7 cellular contexts compared by ENCODE assay signal in the genomic region with DNA sequence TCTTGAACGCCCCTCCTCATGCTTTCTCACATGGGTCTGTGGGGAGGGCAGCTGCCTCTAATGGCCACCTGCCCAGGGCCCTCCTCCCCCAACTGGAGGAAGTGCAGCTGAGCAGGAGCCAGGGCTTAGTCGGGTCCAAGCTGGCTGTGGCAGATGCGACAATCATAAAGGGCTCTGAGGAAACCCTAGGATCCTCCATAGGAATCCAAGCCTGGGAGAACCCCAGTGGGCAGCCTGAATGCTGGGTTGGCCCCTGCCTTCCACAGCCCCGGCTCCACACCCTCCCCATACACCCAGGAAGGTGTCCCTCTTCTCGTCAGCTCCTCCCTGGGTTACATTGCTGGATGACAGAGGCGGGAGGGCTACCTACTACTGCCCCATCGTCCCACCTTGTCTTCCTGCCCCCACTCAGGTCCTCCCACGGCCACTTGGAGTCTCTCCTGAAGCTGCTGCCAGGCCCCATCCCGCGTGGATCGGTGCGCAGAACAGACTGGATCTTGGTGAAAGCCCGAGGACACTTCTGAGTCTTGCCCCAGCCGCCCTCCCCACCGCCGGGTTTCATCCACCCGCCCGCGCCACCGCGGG. TPM values are rescaled to one million over a fixed set of nuclear protein-coding genes. Genes with fewer than 3 reads are reported as not detected.
DNase-seq lines count a peak whose midpoint lies in the region; ATAC-seq and TF ChIP-seq lines count a peak whose summit lies in the region.

No MANE protein-coding gene starts in this region.

- peaks cover 3% of the 10 kb centered on the region for H3K4me1 Mint-ChIP-seq in glutamatergic neuron (ENCODE audit: low read depth, unreplicated experiment)

- no peaks in the 10 kb centered on the region for H3K36me3 ChIP-seq in GM23248 (ENCODE audit: low read depth)
- no peaks in the 10 kb centered on the region for H3K36me3 ChIP-seq in RWPE2 (ENCODE audit: low read depth)
- no peaks in the 10 kb centered on the region for H3K36me3 ChIP-seq in sigmoid colon

- H3K9me3 ChIP-seq in GM23248 (ENCODE audit: low read depth) (no peaks in the 10 kb centered on the region), RWPE2 (ENCODE audit: severe bottlenecking) (no peaks in the 10 kb centered on the region), sigmoid colon (no peaks in the 10 kb centered on the region)

- H4K20me1 ChIP-seq in GM23248 (ENCODE audit: insufficient read depth): no peaks in the 10 kb centered on the region

- 9 to 11% methylated on average over 21 of the region's 21 CpGs for WGBS in GM23248 (ENCODE audit: low coverage in 1 of 2, low lambda C conversion rate in 2 of 2, missing lambda C conversion rate in 2 of 2), 2 experiments
- WGBS in sigmoid colon, 2 donors: 7 to 11% methylated on average over 21 of the region's 21 CpGs

- peak overlapping the region; percentile 86 for H2AFZ ChIP-seq in GM23248

- no peak for ATAC-seq in RWPE2 (ENCODE audit: low read depth)
- no peak for ATAC-seq in GM19467 (IDR thresholded peaks at IDR 0.05; ENCODE audit: unreplicated experiment)

- peaks cover 2% of the 10 kb centered on the region for H3K9me3 Mint-ChIP-seq in glutamatergic neuron (ENCODE audit: unreplicated experiment)

- H3K9ac ChIP-seq in GM23248: peak overlapping the region; percentile 65

- TF ChIP-seq CTCF in RWPE2 (IDR thresholded peaks at IDR 0.05; ENCODE audit: poor library complexity, severe bottlenecking) (no peak), glutamatergic neuron (IDR thresholded peaks at IDR 0.05; ENCODE audit: partially characterized antibody, unreplicated experiment) (no peak), sigmoid colon (IDR thresholded peaks at IDR 0.05) (no peak)

- H3K4me1 ChIP-seq in GM23248 (ENCODE audit: insufficient read depth) (no peaks in the 10 kb centered on the region), RWPE2 (ENCODE audit: insufficient read depth, poor library complexity, severe bottlenecking) (no peaks in the 10 kb centered on the region), sigmoid colon (peaks cover 0 to 16% (median 14%) of the 10 kb centered on the region in 4 donors)

- no peak for TF ChIP-seq EP300 in sigmoid colon (IDR thresholded peaks at IDR 0.05)

- H3K79me2 ChIP-seq in GM23248 (ENCODE audit: insufficient read depth): no peaks in the 10 kb centered on the region

- intact Hi-C loops in sigmoid colon (cut with DNase I): no loop called here

- DNase-seq in GM23248: no peak
- DNase-seq in RWPE2 (ENCODE audit: low spot score): no peak
- peak; percentile 52 for DNase-seq in glutamatergic neuron
- no peak for DNase-seq in sigmoid colon
- DNase-seq in NCI-H128 (lab: John Stamatoyannopoulos, UW; ENCODE audit: unreplicated experiment): no peak
- DNase-seq in DMS114 treated with DMSO at 0.1 percent for 48 hours (lab: John Stamatoyannopoulos, UW; ENCODE audit: unreplicated experiment): no peak

- in situ Hi-C loops in GM23248 (cut with MboI): no loop called here

- no peaks in the 10 kb centered on the region for H3K27me3 ChIP-seq in GM23248 (replicated peaks; ENCODE audit: insufficient read depth)
- H3K27me3 ChIP-seq in RWPE2 (ENCODE audit: insufficient read depth, poor library complexity, severe bottlenecking): no peaks in the 10 kb centered on the region
- peaks cover 0 to 14% (median 0%) of the 10 kb centered on the region in 3 donors for H3K27me3 ChIP-seq in sigmoid colon

- no peak overlapping the region for H3K27ac ChIP-seq in GM23248
- no peak overlapping the region for H3K27ac ChIP-seq in RWPE2 (ENCODE audit: poor library complexity, severe bottlenecking)
- peak overlapping the region; percentile 30 to 56 (median 41) for H3K27ac ChIP-seq in sigmoid colon

- H3F3A ChIP-seq in GM23248 (ENCODE audit: insufficient read depth): peaks cover 8% of the 10 kb centered on the region; the same call in 1 of the 2 replicates

- TF ChIP-seq POLR2A in sigmoid colon (IDR thresholded peaks at IDR 0.05): no peak

- no peaks in the 10 kb centered on the region for H3K36me3 Mint-ChIP-seq in glutamatergic neuron (ENCODE audit: unreplicated experiment)

- H3K4me3 ChIP-seq in GM23248 (peak overlapping the region; percentile 70), RWPE2 (ENCODE audit: severe bottlenecking) (peak overlapping the region; percentile 34), sigmoid colon (peak overlapping the region; percentile 24 to 59 (median 52))

- peak overlapping the region; percentile 55 for H3K4me3 Mint-ChIP-seq in glutamatergic neuron (ENCODE audit: unreplicated experiment)

- H3K27me3 Mint-ChIP-seq in glutamatergic neuron (ENCODE audit: unreplicated experiment): peaks cover 22% of the 10 kb centered on the region

- no peaks in the 10 kb centered on the region for H3K9me2 ChIP-seq in GM23248 (ENCODE audit: insufficient read depth)

- no peak overlapping the region for H3K27ac Mint-ChIP-seq in glutamatergic neuron (ENCODE audit: unreplicated experiment)

- H3K4me2 ChIP-seq in GM23248 (ENCODE audit: unreplicated experiment): peak overlapping the region; percentile 83

RNA-seq across cellular contexts. Expression of a gene that starts 15.6 kb away (rescaled TPM):
- total RNA-seq in GM23248 (2014; rRNA removed; shearing (Covaris generic)): 53.3 and 63.2 TPM in 2 replicates
- 52.3 and 56.1 TPM in 2 replicates for polyA plus RNA-seq in GM23248 (2016; fragmentation: Nextera tagmentation; extraction: Ambion mirVana)
- 168 TPM for total RNA-seq in glutamatergic neuron (ENCODE audit: unreplicated experiment)
- 10 to 100 TPM; 21.3 to 28.0 (median 24.8) TPM for total RNA-seq in sigmoid colon
- polyA plus RNA-seq in sigmoid colon: 10 to 100 TPM in 1 of 3 donors, 1 to 10 TPM in 2; 9.6 to 19.3 (median 9.7) TPM

RNA-seq across cellular contexts. Expression of a gene that starts 24.9 kb away (rescaled TPM):
- total RNA-seq in GM23248 (2014; rRNA removed; shearing (Covaris generic)): 4.6 and 5.0 TPM in 2 replicates
- polyA plus RNA-seq in GM23248 (2016; fragmentation: Nextera tagmentation; extraction: Ambion mirVana) (2.6 and 4.5 TPM in 2 replicates), sigmoid colon (1 to 10 TPM; 2.3 to 7.3 (median 3.0) TPM)
- total RNA-seq in glutamatergic neuron (ENCODE audit: unreplicated experiment) (3.6 TPM), sigmoid colon (1 to 10 TPM; 3.6 to 7.5 (median 4.1) TPM)

RNA-seq across cellular contexts. Expression of a gene that starts 52.3 kb away (rescaled TPM):
- not detected in 2 replicates for total RNA-seq in GM23248 (2014; rRNA removed; shearing (Covaris generic))
- not detected in 2 replicates for polyA plus RNA-seq in GM23248 (2016; fragmentation: Nextera tagmentation; extraction: Ambion mirVana)
- 4.1 TPM for total RNA-seq in glutamatergic neuron (ENCODE audit: unreplicated experiment)
- 1 to 10 TPM in 1 of 4 donors, under 1 TPM in 2, not detected in 1; 0.16 to 2.5 (median 0.55) TPM for total RNA-seq in sigmoid colon
- 10 to 100 TPM; 10.8 to 48.4 (median 13.2) TPM for polyA plus RNA-seq in sigmoid colon

Comparison
In these comparisons a context has a peak if more than half of its experiments do, and no peak if none do; other contexts are left out.
1. H3K27ac ChIP-seq: peak in sigmoid colon (4 of 4); none in GM23248 (single experiment) and RWPE2 (single experiment).
2. Peak in every context shown above with its lines, with median percentiles within 50 percentile points of each other: H3K4me3 ChIP-seq.